Comparison of ENCODE assay signal across 8 cellular contexts in the genomic region with DNA sequence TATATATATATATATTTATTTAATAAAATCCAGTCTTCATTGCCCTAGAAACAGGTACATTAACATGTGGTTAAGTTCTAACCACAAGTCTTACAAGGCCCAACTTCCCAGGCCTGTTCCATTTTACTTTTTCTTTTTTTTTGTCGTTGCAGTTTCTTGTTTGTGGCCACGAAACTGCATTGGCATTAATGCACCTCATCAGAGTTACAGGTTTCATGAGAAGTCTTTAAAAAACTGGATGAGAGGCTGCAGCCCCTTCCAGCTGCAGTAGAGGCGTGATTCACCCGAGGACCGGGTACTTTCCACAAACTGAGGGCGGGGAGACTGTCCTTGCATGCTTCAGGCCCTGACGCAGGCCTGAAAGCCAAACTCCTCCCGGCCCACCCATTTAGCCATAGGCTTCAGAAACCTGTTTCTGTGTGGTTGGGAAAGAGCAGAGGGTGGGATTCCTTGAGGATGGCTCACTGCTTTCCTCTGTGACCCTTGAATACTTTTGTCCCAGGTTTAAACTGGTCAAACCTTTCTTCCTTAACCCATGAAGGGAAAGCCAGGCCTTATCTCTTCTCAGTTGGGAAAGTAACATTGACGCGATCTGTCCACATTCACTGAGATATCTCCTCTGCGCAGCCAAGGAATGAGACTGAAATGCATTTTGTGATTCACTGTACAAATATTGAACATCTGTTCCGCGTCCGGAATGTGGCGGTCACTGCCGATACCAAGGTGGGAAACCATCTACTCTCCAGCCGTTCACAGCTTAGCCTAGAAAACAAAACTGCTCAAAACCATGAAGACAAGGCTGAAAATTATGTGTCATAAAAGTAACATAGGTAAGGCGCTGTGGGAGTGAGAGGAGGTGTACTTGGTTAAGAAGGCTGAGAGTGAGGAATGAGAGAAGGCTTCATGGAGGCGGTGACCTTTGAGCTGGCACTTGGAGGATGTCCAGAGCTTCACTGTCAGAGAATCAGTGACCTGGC.
A peak's percentile ranks its signal among the peaks of the same experiment; 100 is the strongest.
DNase-seq lines count a peak whose midpoint lies in the region; ATAC-seq and TF ChIP-seq lines count a peak whose summit lies in the region.

No MANE protein-coding gene starts in this region.

- no peak overlapping the region for H3K4me3 ChIP-seq in prostate gland

- no peak overlapping the region for H3K27ac ChIP-seq in prostate gland

- peaks cover 12% of the 10 kb centered on the region for H3K9me3 Mint-ChIP-seq in activated T-helper 1 cell treated with anti-CD3 and anti-CD28 coated beads, Interleukin-12 subunit alpha, Interleukin-12 subunit beta, Interleukin-2, Interleukin-4 antibody, amounts not matched to agents 30 ng/mL and 10 ng/mL and 1 ng/mL, durations not matched to agents 14 hours and 24 hours and 36 hours
- H3K9me3 Mint-ChIP-seq in naive thymus-derived CD8-positive, alpha-beta T cell, result peaks cover 0 to 5% (median 0%) of the 10 kb centered on the region in 9 donors

- no peaks in the 10 kb centered on the region for H3K4me1 ChIP-seq in prostate gland (replicated peaks)

- 77% methylated on average over 19 of the region's 19 CpGs for WGBS in prostate gland

- peak in 1 of 2 donors; percentile 32 for ATAC-seq in naive thymus-derived CD8-positive, alpha-beta T cell
- ATAC-seq in GM21723 (IDR thresholded peaks at IDR 0.05; ENCODE audit: unreplicated experiment) (no peak), HG03378 (IDR thresholded peaks at IDR 0.05; ENCODE audit: unreplicated experiment) (no peak)

- no peak for TF ChIP-seq POLR2A in prostate gland (IDR thresholded peaks at IDR 0.05)

- peak overlapping the region; percentile 53 for H3K4me3 Mint-ChIP-seq in activated T-helper 1 cell treated with anti-CD3 and anti-CD28 coated beads, Interleukin-12 subunit alpha, Interleukin-12 subunit beta, Interleukin-2, Interleukin-4 antibody, amounts not matched to agents 30 ng/mL and 10 ng/mL and 1 ng/mL, durations not matched to agents 14 hours and 24 hours and 36 hours
- no peak overlapping the region for H3K4me3 Mint-ChIP-seq in naive thymus-derived CD8-positive, alpha-beta T cell

- peaks cover 44% of the 10 kb centered on the region for H3K4me1 Mint-ChIP-seq in activated T-helper 1 cell treated with anti-CD3 and anti-CD28 coated beads, Interleukin-12 subunit alpha, Interleukin-12 subunit beta, Interleukin-2, Interleukin-4 antibody, amounts not matched to agents 30 ng/mL and 10 ng/mL and 1 ng/mL, durations not matched to agents 14 hours and 24 hours and 36 hours (ENCODE audit: low read depth)
- H3K4me1 Mint-ChIP-seq in naive thymus-derived CD8-positive, alpha-beta T cell, result peaks cover 11 to 37% (median 25%) of the 10 kb centered on the region in 4 donors

- H3K27ac Mint-ChIP-seq in activated T-helper 1 cell treated with anti-CD3 and anti-CD28 coated beads, Interleukin-12 subunit alpha, Interleukin-12 subunit beta, Interleukin-2, Interleukin-4 antibody, amounts not matched to agents 30 ng/mL and 10 ng/mL and 1 ng/mL, durations not matched to agents 14 hours and 24 hours and 36 hours, result peak overlapping the region; percentile 76
- H3K27ac Mint-ChIP-seq in naive thymus-derived CD8-positive, alpha-beta T cell, result peak overlapping the region in 6 of 10 donors; percentile 32 to 63 (median 47)

- no peaks in the 10 kb centered on the region for H3K9me3 ChIP-seq in prostate gland

- TF ChIP-seq CTCF in prostate gland (IDR thresholded peaks at IDR 0.05), result no peak

- H3K27me3 Mint-ChIP-seq in activated T-helper 1 cell treated with anti-CD3 and anti-CD28 coated beads, Interleukin-12 subunit alpha, Interleukin-12 subunit beta, Interleukin-2, Interleukin-4 antibody, amounts not matched to agents 30 ng/mL and 10 ng/mL and 1 ng/mL, durations not matched to agents 14 hours and 24 hours and 36 hours (ENCODE audit: insufficient read depth), result no peaks in the 10 kb centered on the region
- no peaks in the 10 kb centered on the region for H3K27me3 Mint-ChIP-seq in naive thymus-derived CD8-positive, alpha-beta T cell

- peaks cover 6% of the 10 kb centered on the region for H3K36me3 Mint-ChIP-seq in activated T-helper 1 cell treated with anti-CD3 and anti-CD28 coated beads, Interleukin-12 subunit alpha, Interleukin-12 subunit beta, Interleukin-2, Interleukin-4 antibody, amounts not matched to agents 30 ng/mL and 10 ng/mL and 1 ng/mL, durations not matched to agents 14 hours and 24 hours and 36 hours (ENCODE audit: low read depth)
- H3K36me3 Mint-ChIP-seq in naive thymus-derived CD8-positive, alpha-beta T cell, result no peaks in the 10 kb centered on the region

- no peaks in the 10 kb centered on the region for H3K27me3 ChIP-seq in prostate gland (replicated peaks; ENCODE audit: insufficient read depth)

- intact Hi-C loops in activated T-helper 1 cell treated with anti-CD3 and anti-CD28 coated beads, Interleukin-12 subunit alpha, Interleukin-12 subunit beta, Interleukin-2, Interleukin-4 antibody, amounts not matched to agents 30 ng/mL and 10 ng/mL and 1 ng/mL, durations not matched to agents 14 hours and 24 hours and 36 hours (cut with micrococcal nuclease), result no loop called here
- intact Hi-C loops in prostate gland (cut with DNase I), result no loop called here

- POLR2A ChIA-PET in naive thymus-derived CD8-positive, alpha-beta T cell (lab: Charles Lee), result interaction anchor here (0.6 kb wide), 1 partner anchor 30 kb away, joined by 3 read pairs; no protein-coding TSS in a partner anchor

- peak; percentile 16 for DNase-seq in AG20443 (ENCODE audit: low spot score)
- peak; percentile 75 for DNase-seq in LoVo (ENCODE audit: low spot score)
- DNase-seq in activated T-helper 1 cell treated with anti-CD3 and anti-CD28 coated beads, Interleukin-12 subunit alpha, Interleukin-12 subunit beta, Interleukin-2, Interleukin-4 antibody, amounts not matched to agents 30 ng/mL and 10 ng/mL and 1 ng/mL, durations not matched to agents 14 hours and 24 hours and 36 hours (ENCODE audit: low spot score), result no peak
- DNase-seq in naive thymus-derived CD8-positive, alpha-beta T cell, result peak in 3 of 10 donors; percentile 7 to 10 (median 8)
- no peak for DNase-seq in NCI-H1105 (lab: John Stamatoyannopoulos, UW)
- DNase-seq in prostate gland (ENCODE audit: low spot score), result no peak

- no peaks in the 10 kb centered on the region for H3K36me3 ChIP-seq in prostate gland

Comparison
In these comparisons a context has a peak if more than half of its experiments do, and no peak if none do; other contexts are left out.
1. DNase-seq: peak in AG20443 (single experiment) and LoVo (single experiment); none in activated T-helper 1 cell treated with anti-CD3 and anti-CD28 coated beads, Interleukin-12 subunit alpha, Interleukin-12 subunit beta, Interleukin-2, Interleukin-4 antibody, amounts not matched to agents 30 ng/mL and 10 ng/mL and 1 ng/mL, durations not matched to agents 14 hours and 24 hours and 36 hours (single experiment), NCI-H1105 (single experiment) and prostate gland (single experiment).